In the genomic region with DNA sequence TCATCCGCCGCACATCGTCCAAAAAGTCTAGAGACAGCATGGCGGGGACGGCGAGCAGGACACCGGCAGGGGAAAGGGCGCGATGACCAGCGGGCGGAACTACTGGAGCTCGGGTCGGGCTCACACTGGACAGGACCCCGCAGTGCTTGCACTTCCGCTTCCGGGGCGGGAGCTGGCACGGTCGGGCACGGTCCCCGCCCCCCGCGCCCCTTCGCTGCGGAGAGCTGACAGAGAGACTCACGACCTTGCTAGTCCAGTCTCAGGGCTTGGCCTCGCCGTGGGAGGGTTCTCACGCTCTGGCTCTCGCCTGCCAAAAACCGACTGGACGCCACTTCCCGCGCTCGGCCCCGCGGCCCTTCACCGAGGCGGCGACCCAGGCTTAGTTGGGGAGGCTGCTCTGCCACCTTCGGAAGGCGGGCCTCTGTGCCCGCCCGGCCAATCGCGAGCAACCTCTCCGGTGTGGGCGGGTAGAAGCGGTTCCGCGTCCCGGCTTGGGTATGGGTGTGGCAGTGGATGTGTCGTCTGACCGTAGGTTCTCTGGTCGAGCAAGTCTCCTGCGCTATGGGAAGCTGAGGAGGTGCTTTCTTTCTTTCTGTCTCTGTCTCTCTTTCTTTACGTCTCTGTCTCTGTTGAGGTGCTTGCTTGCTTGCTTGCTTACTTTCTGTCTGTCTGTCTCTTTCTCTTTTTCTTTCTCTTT, we compare ENCODE assay signal across 1 cellular context.
A peak's percentile ranks its signal among the peaks of the same experiment; 100 is the strongest.
TF ChIP-seq lines count a peak whose summit lies in the region.

A gene (minus strand): TSS at position 104 of the 697 bp plus-strand sequence. CDS start 64 bp downstream, at position 40.

TF ChIP-seq in neural cell, 6 proteins besides CTCF, POLR2A, EP300 and RAD21 (continued from another document):
- TF ChIP-seq, protein P1, sequence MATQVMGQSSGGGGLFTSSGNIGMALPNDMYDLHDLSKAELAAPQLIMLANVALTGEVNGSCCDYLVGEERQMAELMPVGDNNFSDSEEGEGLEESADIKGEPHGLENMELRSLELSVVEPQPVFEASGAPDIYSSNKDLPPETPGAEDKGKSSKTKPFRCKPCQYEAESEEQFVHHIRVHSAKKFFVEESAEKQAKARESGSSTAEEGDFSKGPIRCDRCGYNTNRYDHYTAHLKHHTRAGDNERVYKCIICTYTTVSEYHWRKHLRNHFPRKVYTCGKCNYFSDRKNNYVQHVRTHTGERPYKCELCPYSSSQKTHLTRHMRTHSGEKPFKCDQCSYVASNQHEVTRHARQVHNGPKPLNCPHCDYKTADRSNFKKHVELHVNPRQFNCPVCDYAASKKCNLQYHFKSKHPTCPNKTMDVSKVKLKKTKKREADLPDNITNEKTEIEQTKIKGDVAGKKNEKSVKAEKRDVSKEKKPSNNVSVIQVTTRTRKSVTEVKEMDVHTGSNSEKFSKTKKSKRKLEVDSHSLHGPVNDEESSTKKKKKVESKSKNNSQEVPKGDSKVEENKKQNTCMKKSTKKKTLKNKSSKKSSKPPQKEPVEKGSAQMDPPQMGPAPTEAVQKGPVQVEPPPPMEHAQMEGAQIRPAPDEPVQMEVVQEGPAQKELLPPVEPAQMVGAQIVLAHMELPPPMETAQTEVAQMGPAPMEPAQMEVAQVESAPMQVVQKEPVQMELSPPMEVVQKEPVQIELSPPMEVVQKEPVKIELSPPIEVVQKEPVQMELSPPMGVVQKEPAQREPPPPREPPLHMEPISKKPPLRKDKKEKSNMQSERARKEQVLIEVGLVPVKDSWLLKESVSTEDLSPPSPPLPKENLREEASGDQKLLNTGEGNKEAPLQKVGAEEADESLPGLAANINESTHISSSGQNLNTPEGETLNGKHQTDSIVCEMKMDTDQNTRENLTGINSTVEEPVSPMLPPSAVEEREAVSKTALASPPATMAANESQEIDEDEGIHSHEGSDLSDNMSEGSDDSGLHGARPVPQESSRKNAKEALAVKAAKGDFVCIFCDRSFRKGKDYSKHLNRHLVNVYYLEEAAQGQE (IDR thresholded peaks at IDR 0.05; ENCODE audit: borderline replicate concordance): peak; percentile 54
- TF ChIP-seq MXI1 (conservative IDR thresholded peaks at IDR 0.05; ENCODE audit: poor library complexity, severe bottlenecking) (peak; percentile 81), SMC3 (conservative IDR thresholded peaks at IDR 0.05; ENCODE audit: poor library complexity) (peak; percentile 13)
